In genomic region chr22:22703715-22704114, GRCh38 we compare ENCODE assay signal across 25 cellular contexts. TPM values are rescaled to one million over a fixed set of nuclear protein-coding genes. Genes with fewer than 3 reads are reported as not detected.
DNase-seq lines count a peak whose midpoint lies in the region; ATAC-seq and TF ChIP-seq lines count a peak whose summit lies in the region.
"Had no signal": no experiment of that assay in that cellular context is flagged by ENCODE, and none has a peak within 500 bp of the region (broad histone marks: within the 10 kb centered on the region; RNA-seq: fewer than 3 reads in every experiment).

No MANE protein-coding gene starts in this region.

- H3K27me3 ChIP-seq in right lobe of liver (no peaks in the 10 kb centered on the region), gastrocnemius medialis (no peaks in the 10 kb centered on the region), tibial nerve (no peaks in the 10 kb centered on the region)
- H3K27me3 ChIP-seq: BE2C, breast epithelium, foreskin keratinocyte, ovary had no signal

- in situ Hi-C loops in gastrocnemius medialis (cut with MboI; ENCODE audit: low sequenced_read_pairs in 4 of 4): no loop called here

- peaks cover 7% of the 10 kb centered on the region for H3K4me1 Mint-ChIP-seq in HFFc6 (ENCODE audit: low read depth)

- DNase-seq in AG20443 (ENCODE audit: low spot score) (peak; percentile 56), HFFc6 (peak; percentile 20), cardiac fibroblast (ENCODE audit: low read depth in 2 of 2) (peak; percentile 45 to 95), right lobe of liver (peak; percentile 58 to 83 (median 61)), gastrocnemius medialis (no peak), tibial nerve (ENCODE audit: low spot score in 2 of 2) (no peak)
- DNase-seq: activated CD4-positive, alpha-beta T cell treated with anti-CD3 and anti-CD28 coated beads, Interleukin-2, amount 50 U/mL, for 1 hour; activated naive CD8-positive, alpha-beta T cell treated with anti-CD3 and anti-CD28 coated beads, Interleukin-2, amount 10 ng/mL, durations not matched to agents 7 days and 5 days; activated T-cell treated with anti-CD3 and anti-CD28 coated beads, Interleukin-2, amount 50 U/mL, for 24 hours; BE2C; effector memory CD8-positive, alpha-beta T cell; foreskin keratinocyte; GOT3; Kasumi-1; left ventricle myocardium inferior; NCI-H1417 treated with DMSO at 0.1 percent for 48 hours; NCI-H82; ovary; RPMI8226; stimulated activated CD4-positive, alpha-beta T cell treated with anti-CD3 and anti-CD28 coated beads, Interleukin-4, amount 100 ng/mL, for 1 hour had no signal

- H3K4me3 ChIP-seq in cardiac fibroblast (replicated peaks in 1 of 2; ENCODE audit: low read depth in 2 of 2, low read length in 2 of 2) (no peak overlapping the region), right lobe of liver (no peak overlapping the region), gastrocnemius medialis (no peak overlapping the region), tibial nerve (no peak overlapping the region)
- H3K4me3 ChIP-seq: breast epithelium, left ventricle myocardium inferior, ovary had no signal

- TF ChIP-seq EP300 in tibial nerve (IDR thresholded peaks at IDR 0.05): no peak

- H3K4me1 ChIP-seq in right lobe of liver (peaks cover 0 to 3% (median 0%) of the 10 kb centered on the region in 4 donors), gastrocnemius medialis (no peaks in the 10 kb centered on the region), tibial nerve (no peaks in the 10 kb centered on the region)
- H3K4me1 ChIP-seq: BE2C, breast epithelium, foreskin keratinocyte, left ventricle myocardium inferior had no signal

- ATAC-seq in right lobe of liver: peak; percentile 79 to 94 (median 88)
- ATAC-seq in GM21786 (IDR thresholded peaks at IDR 0.05; ENCODE audit: unreplicated experiment): no peak
- no peak for ATAC-seq in gastrocnemius medialis
- ATAC-seq in HG02938 (IDR thresholded peaks at IDR 0.05; ENCODE audit: unreplicated experiment): no peak
- ATAC-seq: effector memory CD8-positive, alpha-beta T cell; foreskin keratinocyte had no signal

- no peak for TF ChIP-seq POLR2A in right lobe of liver (IDR thresholded peaks at IDR 0.05)
- no peak for TF ChIP-seq POLR2A in gastrocnemius medialis (IDR thresholded peaks at IDR 0.05)
- no peak for TF ChIP-seq POLR2A in tibial nerve (IDR thresholded peaks at IDR 0.05)

- intact Hi-C loops in right lobe of liver (cut with DNase I) (no loop called here), gastrocnemius medialis (cut with DNase I; ENCODE audit: low total_unique reads) (no loop called here)

- no peak overlapping the region for H3K4me3 Mint-ChIP-seq in HFFc6
- H3K4me3 Mint-ChIP-seq: activated naive CD8-positive, alpha-beta T cell treated with anti-CD3 and anti-CD28 coated beads, Interleukin-2, amount 10 ng/mL, durations not matched to agents 7 days and 5 days; activated T-cell treated with anti-CD3 and anti-CD28 coated beads, Interleukin-2, amount 50 U/mL, for 24 hours; effector memory CD8-positive, alpha-beta T cell had no signal

- no peak overlapping the region for H3K27ac Mint-ChIP-seq in HFFc6
- H3K27ac Mint-ChIP-seq: activated naive CD8-positive, alpha-beta T cell treated with anti-CD3 and anti-CD28 coated beads, Interleukin-2, amount 10 ng/mL, durations not matched to agents 7 days and 5 days; activated T-cell treated with anti-CD3 and anti-CD28 coated beads, Interleukin-2, amount 50 U/mL, for 24 hours; effector memory CD8-positive, alpha-beta T cell had no signal

- no peak for TF ChIP-seq CTCF in HFFc6 (IDR thresholded peaks at IDR 0.05)
- TF ChIP-seq CTCF in cardiac fibroblast (IDR thresholded peaks at IDR 0.05; ENCODE audit: low read depth, low read length): no peak
- no peak for TF ChIP-seq CTCF in right lobe of liver (IDR thresholded peaks at IDR 0.05)
- no peak for TF ChIP-seq CTCF in gastrocnemius medialis (IDR thresholded peaks at IDR 0.05 in 4 of 5, conservative IDR thresholded peaks at IDR 0.05 in 1 of 5)
- no peak for TF ChIP-seq CTCF in tibial nerve (IDR thresholded peaks at IDR 0.05)

- no peaks in the 10 kb centered on the region for H3K9me3 Mint-ChIP-seq in HFFc6
- H3K9me3 Mint-ChIP-seq: activated naive CD8-positive, alpha-beta T cell treated with anti-CD3 and anti-CD28 coated beads, Interleukin-2, amount 10 ng/mL, durations not matched to agents 7 days and 5 days; activated T-cell treated with anti-CD3 and anti-CD28 coated beads, Interleukin-2, amount 50 U/mL, for 24 hours; effector memory CD8-positive, alpha-beta T cell had no signal

- no peaks in the 10 kb centered on the region for H3K36me3 Mint-ChIP-seq in HFFc6 (ENCODE audit: low read depth)
- H3K36me3 Mint-ChIP-seq: activated naive CD8-positive, alpha-beta T cell treated with anti-CD3 and anti-CD28 coated beads, Interleukin-2, amount 10 ng/mL, durations not matched to agents 7 days and 5 days had no signal

- no peaks in the 10 kb centered on the region for H3K36me3 ChIP-seq in right lobe of liver
- H3K36me3 ChIP-seq in gastrocnemius medialis: no peaks in the 10 kb centered on the region
- H3K36me3 ChIP-seq in tibial nerve: no peaks in the 10 kb centered on the region
- H3K36me3 ChIP-seq: BE2C, breast epithelium, left ventricle myocardium inferior, ovary had no signal

- H3K27me3 Mint-ChIP-seq in HFFc6 (ENCODE audit: insufficient read depth): peaks cover 13% of the 10 kb centered on the region
- H3K27me3 Mint-ChIP-seq: activated T-cell treated with anti-CD3 and anti-CD28 coated beads, Interleukin-2, amount 50 U/mL, for 24 hours had no signal

- H3K9me3 ChIP-seq in right lobe of liver: no peaks in the 10 kb centered on the region
- no peaks in the 10 kb centered on the region for H3K9me3 ChIP-seq in gastrocnemius medialis
- H3K9me3 ChIP-seq in tibial nerve: no peaks in the 10 kb centered on the region
- H3K9me3 ChIP-seq: BE2C, breast epithelium, left ventricle myocardium inferior, ovary had no signal

- peak overlapping the region in 1 of 3 donors; percentile 57 for H3K27ac ChIP-seq in right lobe of liver
- H3K27ac ChIP-seq in gastrocnemius medialis: no peak overlapping the region
- no peak overlapping the region for H3K27ac ChIP-seq in tibial nerve
- H3K27ac ChIP-seq: breast epithelium, foreskin keratinocyte, left ventricle myocardium inferior, ovary had no signal

- WGBS in right lobe of liver (ENCODE audit: insufficient coverage, low coverage, low lambda C conversion rate, missing lambda C conversion rate): 69% methylated on average over 2 of the region's 5 CpGs
- 84 to 87% methylated on average over 5 of the region's 5 CpGs for WGBS in tibial nerve, 2 donors

RNA-seq across cellular contexts. Expression of gene GGTLC2, which starts 59.3 kb away (rescaled TPM):
- total RNA-seq in HFFc6 (2021; fragmentation: NEBNext Ultra II Directional; extraction: Animal tissue kit (Norgen Biotek cat#: 25700)): not detected
- total RNA-seq in right lobe of liver (not detected), gastrocnemius medialis (not detected), tibial nerve (not detected)
- total RNA-seq: activated naive CD8-positive, alpha-beta T cell treated with anti-CD3 and anti-CD28 coated beads, Interleukin-2, amount 10 ng/mL, durations not matched to agents 7 days and 5 days; breast epithelium; foreskin keratinocyte; left ventricle myocardium inferior; myocyte; ovary; skeletal muscle tissue had no signal

Comparison
In these comparisons a context has a peak if more than half of its experiments do, and no peak if none do; other contexts are left out.
1. DNase-seq: peak in AG20443 (single experiment), HFFc6 (single experiment), cardiac fibroblast (2 of 2) and right lobe of liver (3 of 3); none in gastrocnemius medialis (0 of 2) and tibial nerve (0 of 2).
2. ATAC-seq: peak in right lobe of liver (4 of 4); none in GM21786 (single experiment), gastrocnemius medialis (0 of 2) and HG02938 (single experiment).